Comparison of ENCODE assay signal across 7 cellular contexts in the genomic region with DNA sequence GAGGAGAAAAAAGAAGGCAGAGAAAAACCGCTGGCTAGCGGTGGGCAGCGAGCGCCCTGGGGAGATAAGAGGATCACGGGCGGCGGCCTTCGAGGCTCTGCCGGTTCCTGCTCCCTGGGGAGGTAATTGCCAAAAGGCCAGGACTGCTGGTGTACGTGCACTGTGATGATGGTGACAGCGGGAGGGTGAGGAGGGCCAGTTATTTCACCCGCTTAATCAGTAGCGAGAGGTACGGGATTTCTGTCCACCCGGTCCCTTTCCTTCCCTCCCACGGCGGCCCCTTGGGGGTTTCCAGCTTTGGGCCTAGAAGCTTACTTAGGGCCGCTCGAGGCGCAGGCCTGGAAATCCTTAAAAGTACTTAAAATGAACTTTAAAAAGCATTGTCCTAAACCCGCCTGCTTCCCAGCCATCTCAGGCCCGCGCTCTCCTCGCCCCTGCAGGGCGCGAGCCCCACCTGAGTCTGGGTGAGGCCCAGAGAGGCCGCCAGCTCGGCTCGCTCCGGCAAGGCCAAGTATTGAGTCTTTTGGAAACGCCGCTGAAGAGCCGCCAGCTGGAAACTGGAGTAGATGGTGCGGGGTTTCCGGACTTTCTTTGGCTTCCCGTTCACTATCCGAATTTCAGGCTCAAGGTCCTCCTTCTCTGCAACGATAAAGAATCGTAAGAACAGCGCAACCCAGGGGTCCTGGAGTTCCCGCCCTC. TPM values are rescaled to one million over a fixed set of nuclear protein-coding genes. Genes with fewer than 3 reads are reported as not detected.
DNase-seq lines count a peak whose midpoint lies in the region; ATAC-seq and TF ChIP-seq lines count a peak whose summit lies in the region.

No MANE protein-coding gene starts in this region.

- DNase-seq in COR-L47 (lab: John Stamatoyannopoulos, UW), result peak; percentile 54
- no peak for DNase-seq in HFF-Myc (ENCODE audit: extremely low read depth, low read depth)
- DNase-seq in activated naive CD8-positive, alpha-beta T cell treated with anti-CD3 and anti-CD28 coated beads, Interleukin-2, amount 10 ng/mL, durations not matched to agents 7 days and 5 days, result no peak
- DNase-seq in natural killer cell, result no peak
- DNase-seq in NCI-H2227 (lab: John Stamatoyannopoulos, UW; ENCODE audit: unreplicated experiment), result no peak

- no peak for ATAC-seq in activated naive CD8-positive, alpha-beta T cell treated with anti-CD3 and anti-CD28 coated beads, Interleukin-2, amount 10 ng/mL, durations not matched to agents 7 days and 5 days (ENCODE audit: low read depth)
- ATAC-seq in natural killer cell (no peak), HG03280 (IDR thresholded peaks at IDR 0.05; ENCODE audit: unreplicated experiment) (no peak), GM18511 (IDR thresholded peaks at IDR 0.05; ENCODE audit: unreplicated experiment) (no peak)

- peaks cover 47% of the 10 kb centered on the region for H3K4me1 Mint-ChIP-seq in activated naive CD8-positive, alpha-beta T cell treated with anti-CD3 and anti-CD28 coated beads, Interleukin-2, amount 10 ng/mL, durations not matched to agents 7 days and 5 days
- H3K4me1 Mint-ChIP-seq in natural killer cell, result peaks cover 50 to 74% of the 10 kb centered on the region in 2 donors

- peak overlapping the region; percentile 28 for H3K27ac Mint-ChIP-seq in activated naive CD8-positive, alpha-beta T cell treated with anti-CD3 and anti-CD28 coated beads, Interleukin-2, amount 10 ng/mL, durations not matched to agents 7 days and 5 days
- H3K27ac Mint-ChIP-seq in natural killer cell, result peak overlapping the region; percentile 78 to 92

- TF ChIP-seq CTCF in HFF-Myc (IDR thresholded peaks at IDR 0.05; ENCODE audit: low read depth, low read length, missing control alignments) (no peak), natural killer cell (IDR thresholded peaks at IDR 0.05) (no peak)

- no peaks in the 10 kb centered on the region for H3K36me3 Mint-ChIP-seq in activated naive CD8-positive, alpha-beta T cell treated with anti-CD3 and anti-CD28 coated beads, Interleukin-2, amount 10 ng/mL, durations not matched to agents 7 days and 5 days
- H3K36me3 Mint-ChIP-seq in natural killer cell, result no peaks in the 10 kb centered on the region

- peak overlapping the region; percentile 84 for H3K4me3 Mint-ChIP-seq in activated naive CD8-positive, alpha-beta T cell treated with anti-CD3 and anti-CD28 coated beads, Interleukin-2, amount 10 ng/mL, durations not matched to agents 7 days and 5 days
- H3K4me3 Mint-ChIP-seq in natural killer cell, result peak overlapping the region; percentile 94

- POLR2A ChIA-PET in activated naive CD8-positive, alpha-beta T cell treated with anti-CD3 and anti-CD28 coated beads, Interleukin-2, amount 10 ng/mL, durations not matched to agents 7 days and 5 days (lab: Charles Lee), result interaction anchor here (1.1 to 1.6 kb wide), 2 partner anchors 14 to 16 kb away, joined by 3 to 7 read pairs; a partner anchor contains a TSS

- peak overlapping the region; percentile 64 for H3K4me3 ChIP-seq in HFF-Myc (replicated peaks; ENCODE audit: low read depth, low read length)

- intact Hi-C loops in natural killer cell (cut with micrococcal nuclease), result loop anchor here (2.0 to 10.0 kb wide), 5 partner anchors 99 to 1286 kb away; a partner anchor contains a TSS

- no peaks in the 10 kb centered on the region for H3K9me3 Mint-ChIP-seq in activated naive CD8-positive, alpha-beta T cell treated with anti-CD3 and anti-CD28 coated beads, Interleukin-2, amount 10 ng/mL, durations not matched to agents 7 days and 5 days
- H3K9me3 Mint-ChIP-seq in natural killer cell, result no peaks in the 10 kb centered on the region

- peaks cover 85% of the 10 kb centered on the region for H3K27me3 Mint-ChIP-seq in activated naive CD8-positive, alpha-beta T cell treated with anti-CD3 and anti-CD28 coated beads, Interleukin-2, amount 10 ng/mL, durations not matched to agents 7 days and 5 days
- peaks cover 54 to 61% of the 10 kb centered on the region in 2 donors for H3K27me3 Mint-ChIP-seq in natural killer cell (ENCODE audit: low read depth in 2 of 2)

RNA-seq across cellular contexts. Expression of a gene that starts 1.5 kb away (rescaled TPM):
- total RNA-seq in activated naive CD8-positive, alpha-beta T cell treated with anti-CD3 and anti-CD28 coated beads, Interleukin-2, amount 10 ng/mL, durations not matched to agents 7 days and 5 days, result not detected
- under 1 TPM; 0.55 to 0.84 (median 0.78) TPM for total RNA-seq in natural killer cell

RNA-seq across cellular contexts. Expression of a gene that starts 15.8 kb away (rescaled TPM):
- total RNA-seq in activated naive CD8-positive, alpha-beta T cell treated with anti-CD3 and anti-CD28 coated beads, Interleukin-2, amount 10 ng/mL, durations not matched to agents 7 days and 5 days, result not detected
- total RNA-seq in natural killer cell, result not detected
